Comparison of ENCODE assay signal across 15 cellular contexts in the genomic region with DNA sequence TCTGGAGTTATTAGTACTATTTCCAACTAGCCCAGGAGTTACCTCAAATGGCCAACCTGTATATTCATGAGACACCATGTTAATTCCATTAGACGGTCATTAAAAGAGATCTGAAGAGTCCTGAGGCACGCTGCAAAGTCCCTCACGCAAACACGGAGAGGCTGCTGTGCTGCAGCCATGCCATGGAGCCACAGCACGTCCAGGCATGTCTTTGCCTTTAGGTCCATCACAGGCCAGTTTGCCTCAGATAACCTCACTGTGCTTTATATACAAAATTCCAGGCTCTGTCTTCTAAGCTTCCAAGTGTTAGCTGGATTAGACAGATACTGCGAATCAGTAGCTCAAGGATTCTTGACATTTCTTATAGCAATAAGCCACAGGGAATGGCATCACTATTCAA. TPM values are rescaled to one million over a fixed set of nuclear protein-coding genes. Genes with fewer than 3 reads are reported as not detected.
"Had no signal": no experiment of that assay in that cellular context is flagged by ENCODE, and none has a peak within 500 bp of the region (broad histone marks: within the 10 kb centered on the region; RNA-seq: fewer than 3 reads in every experiment).

No MANE protein-coding gene starts in this region.

- H3K4me3 ChIP-seq: heart right ventricle, left lung, sigmoid colon, suprapubic skin, upper lobe of left lung had no signal

- H3K27me3 ChIP-seq: left lung, sigmoid colon, suprapubic skin, upper lobe of left lung had no signal

- ATAC-seq: activated T-cell treated with anti-CD3 and anti-CD28 coated beads, Interleukin-2, amount 50 U/mL, for 4 hours; heart right ventricle; left lung; stimulated activated naive CD8-positive, alpha-beta T cell treated with anti-CD3 and anti-CD28 coated beads, Interleukin-15, Interleukin-2, amounts not matched to agents 100 U/mL and 50 U/mL, for 24 hours had no signal

- H3K9me3 ChIP-seq: heart right ventricle, left lung, sigmoid colon, suprapubic skin, upper lobe of left lung had no signal

- H3K27ac ChIP-seq: heart right ventricle, left lung, sigmoid colon, suprapubic skin, upper lobe of left lung had no signal

- H3K36me3 ChIP-seq: heart right ventricle, left lung, sigmoid colon, suprapubic skin, upper lobe of left lung had no signal

- DNase-seq: activated CD4-positive, alpha-beta T cell treated with anti-CD3 and anti-CD28 coated beads, Interleukin-2, amount 50 U/mL, for 4 hours; activated CD4-positive, CD25-positive, alpha-beta regulatory T cell treated with anti-CD3 and anti-CD28 coated beads, Interleukin-2, amount 50 U/mL, for 72 hours; activated effector memory CD4-positive, alpha-beta T cell treated with anti-CD3 and anti-CD28 coated beads, Interleukin-2, amount 50 U/mL, for 16 hours; activated T-cell treated with anti-CD3 and anti-CD28 coated beads, Interleukin-2, amount 50 U/mL, for 4 hours; amygdala; heart right ventricle; islet precursor cell; left lung; sigmoid colon; stimulated activated CD4-positive, alpha-beta T cell treated with anti-CD3 and anti-CD28 coated beads, Interleukin-12 subunit alpha, Interleukin-12 subunit beta, amount 100 ng/mL, for 4 hours; stimulated activated naive CD8-positive, alpha-beta T cell treated with anti-CD3 and anti-CD28 coated beads, Interleukin-15, Interleukin-2, amounts not matched to agents 100 U/mL and 50 U/mL, for 24 hours had no signal

- H3K4me1 ChIP-seq: heart right ventricle, left lung, sigmoid colon, suprapubic skin, upper lobe of left lung had no signal

RNA-seq across cellular contexts. Expression of a gene that starts 9.8 kb away (rescaled TPM):
- total RNA-seq: osteocyte; T-helper 2 cell treated with Interferon-gamma antibody and Interleukin-4, amounts not matched to agents 100 ng/mL and 5 ng/mL, for 36 hours had no signal
